ENCODE assay signal across 1 cellular context in genomic region chr21:43767980-43768867, GRCh38.
A peak's percentile ranks its signal among the peaks of the same experiment; 100 is the strongest.
TF ChIP-seq lines count a peak whose summit lies in the region.

No MANE protein-coding gene starts in this region.

TF ChIP-seq in K562, 482 proteins besides CTCF, POLR2A, EP300 and RAD21 (continued from another document and continues in another):
- no peak for TF ChIP-seq ZNF407 (IDR thresholded peaks at IDR 0.05; ENCODE audit: low read depth)
- peak; percentile 91; the same call in 1 of the 2 replicates for TF ChIP-seq PHF21A (IDR thresholded peaks at IDR 0.05; ENCODE audit: borderline replicate concordance, low read depth)
- TF ChIP-seq CBFA2T2 (conservative IDR thresholded peaks at IDR 0.05): 0 out of 2 replicates have a peak, but pooled peaks have one; percentile 29
- TF ChIP-seq TBP (optimal IDR thresholded peaks at IDR 0.05; ENCODE audit: low read depth, low read length): no peak
- TF ChIP-seq GTF3C2 (IDR thresholded peaks at IDR 0.05; ENCODE audit: borderline replicate concordance, extremely low read depth, insufficient read length): no peak
- TF ChIP-seq SETDB1 (IDR thresholded peaks at IDR 0.05; ENCODE audit: low read length): no peak
- peak; percentile 98 for TF ChIP-seq BACH1 (tag; IDR thresholded peaks at IDR 0.05)
- TF ChIP-seq POLR2AphosphoS2 (IDR thresholded peaks at IDR 0.05; ENCODE audit: low read length): no peak
- no peak for TF ChIP-seq ZBTB43 (CRISPR knock-in tag; IDR thresholded peaks at IDR 0.05)
- peak; percentile 87 for TF ChIP-seq ZNF766 (CRISPR knock-in tag; conservative IDR thresholded peaks at IDR 0.05)
- 0 out of 2 replicates have a peak, but pooled peaks have one; percentile 13 for TF ChIP-seq SMC3 (conservative IDR thresholded peaks at IDR 0.05; ENCODE audit: insufficient read depth, low read depth, low read length)
- TF ChIP-seq REST (CRISPR knock-in tag; IDR thresholded peaks at IDR 0.05; ENCODE audit: low read depth): no peak
- TF ChIP-seq ZNF143 (CRISPR knock-in tag; IDR thresholded peaks at IDR 0.05): peak; percentile 63
- TF ChIP-seq EHMT2 (IDR thresholded peaks at IDR 0.05): no peak
- TF ChIP-seq BMI1 (IDR thresholded peaks at IDR 0.05; ENCODE audit: low read length): no peak
- no peak for TF ChIP-seq ZNF212 (CRISPR knock-in tag; IDR thresholded peaks at IDR 0.05)
- no peak for TF ChIP-seq FUS (optimal IDR thresholded peaks at IDR 0.05; ENCODE audit: low read depth, low read length)
- TF ChIP-seq ETV1 (tag; conservative IDR thresholded peaks at IDR 0.05; ENCODE audit: low read depth): no peak
- TF ChIP-seq CHD7 (IDR thresholded peaks at IDR 0.05; ENCODE audit: low read depth, low read length): no peak
- TF ChIP-seq ZNF431 (CRISPR knock-in tag; IDR thresholded peaks at IDR 0.05): no peak
- TF ChIP-seq ZNF133 (CRISPR knock-in tag; IDR thresholded peaks at IDR 0.05): no peak
- TF ChIP-seq RCOR1 (IDR thresholded peaks at IDR 0.05; ENCODE audit: borderline replicate concordance in 1 of 2, low read depth in 2 of 2, low read length in 2 of 2): peak in 1 of 2 experiments; percentile 94; a peak in 3 of 4 replicates
- no peak for TF ChIP-seq NFIX (CRISPR knock-in tag; IDR thresholded peaks at IDR 0.05; ENCODE audit: low read depth)
- TF ChIP-seq TBL1XR1 (IDR thresholded peaks at IDR 0.05; ENCODE audit: low read length in 2 of 2): peak; percentile 28 to 72; a peak in 2 of 4 replicates
